14 cellular contexts compared by ENCODE assay signal in genomic region chr10:78196964-78197363, GRCh38.
DNase-seq lines count a peak whose midpoint lies in the region; FAIRE-seq and TF ChIP-seq lines count a peak whose summit lies in the region.
"Had no signal": no experiment of that assay in that cellular context is flagged by ENCODE, and none has a peak within 500 bp of the region (broad histone marks: within the 10 kb centered on the region; RNA-seq: fewer than 3 reads in every experiment).

No MANE protein-coding gene starts in this region.

- H3K79me2 ChIP-seq in keratinocyte (ENCODE audit: control insufficient read depth, insufficient read depth, low read length) (no peaks in the 10 kb centered on the region), OCI-LY7 (ENCODE audit: insufficient read depth, low read depth, low read length) (no peaks in the 10 kb centered on the region)

- H3K36me3 ChIP-seq in keratinocyte (ENCODE audit: control insufficient read depth in 2 of 2, extremely low read depth in 1 of 2, insufficient read depth in 2 of 2, low read length in 2 of 2) (no peaks in the 10 kb centered on the region), Peyer's patch (no peaks in the 10 kb centered on the region), OCI-LY7 (ENCODE audit: insufficient read depth, low read length) (no peaks in the 10 kb centered on the region)

- no peak overlapping the region for H3K27ac ChIP-seq in keratinocyte (ENCODE audit: control insufficient read depth, insufficient read depth, low read length)
- no peak overlapping the region for H3K27ac ChIP-seq in Peyer's patch
- H3K27ac ChIP-seq in OCI-LY7 (ENCODE audit: low read depth, low read length, poor library complexity, severe bottlenecking) = no peak overlapping the region

- no TSS peak for BruUV-seq in OCI-LY7 (replicated peaks; lab: Mats Ljungman, UMichigan)

- intact Hi-C loops in OCI-LY7 (cut with micrococcal nuclease; ENCODE audit: unreplicated experiment) = no loop called here

- H4K20me1 ChIP-seq in keratinocyte (ENCODE audit: control insufficient read depth, extremely low read depth, insufficient read depth, low read length) = no peaks in the 10 kb centered on the region
- no peaks in the 10 kb centered on the region for H4K20me1 ChIP-seq in OCI-LY7 (ENCODE audit: insufficient read depth, low read length)

- no peaks in the 10 kb centered on the region for H3K27me3 ChIP-seq in keratinocyte (ENCODE audit: control insufficient read depth, extremely low read depth, insufficient read depth, low read length)
- H3K27me3 ChIP-seq in Peyer's patch = no peaks in the 10 kb centered on the region

- no peak overlapping the region for H3K4me3 ChIP-seq in AG10803 (ENCODE audit: low read length)
- no peak overlapping the region for H3K4me3 ChIP-seq in keratinocyte (ENCODE audit: control insufficient read depth in 2 of 3, extremely low read depth in 1 of 3, insufficient read depth in 2 of 3, low read depth in 1 of 3, low read length in 3 of 3)
- no peak overlapping the region for H3K4me3 ChIP-seq in Peyer's patch
- no peak overlapping the region for H3K4me3 ChIP-seq in OCI-LY7 (ENCODE audit: low read depth, low read length, poor library complexity, severe bottlenecking)

- DNase-seq in AG10803 (ENCODE audit: low read depth) (peak; percentile 67), HEK293T (ENCODE audit: extremely low spot score) (no peak), astrocyte of the hippocampus (ENCODE audit: low read depth, low spot score) (peak; percentile 18), keratinocyte (ENCODE audit: low read depth, low spot score) (no peak), mesothelial cell of epicardium (ENCODE audit: low spot score in 2 of 2, unreplicated experiment in 2 of 2) (no peak), Peyer's patch (no peak), OCI-LY7 (ENCODE audit: low spot score) (no peak), putamen (ENCODE audit: low spot score) (no peak)
- DNase-seq: caudate nucleus; GOT3; NCI-H2081 treated with DMSO at 0.1 percent for 48 hours; occipital lobe; stimulated activated naive B cell treated with anti-CD40 and anti-IgM and Interleukin-4, amounts not matched to agents 10 μg/mL and 1 μg/mL and 100 μg/mL, for 72 hours had no signal

- H3K27ac Mint-ChIP-seq in mesothelial cell of epicardium = no peak overlapping the region
- H3K27ac Mint-ChIP-seq: stimulated activated naive B cell treated with anti-CD40 and anti-IgM and Interleukin-4, amounts not matched to agents 10 μg/mL and 1 μg/mL and 100 μg/mL, for 72 hours had no signal

- H3K9me3 Mint-ChIP-seq in mesothelial cell of epicardium = peaks cover 8% of the 10 kb centered on the region

- H3K4me2 ChIP-seq in keratinocyte (ENCODE audit: control insufficient read depth, extremely low read depth, insufficient read depth, low read depth, low read length) (no peak overlapping the region), OCI-LY7 (ENCODE audit: low read length) (no peak overlapping the region)

- CTCF ChIA-PET in HEK293T (lab: Yijun Ruan, JAX) (no interaction called here), OCI-LY7 (lab: Charles Lee; ENCODE audit: unreplicated experiment) (no interaction called here)

- dilution Hi-C loops in keratinocyte (cut with MboI; ENCODE audit: extremely low pct_ligation_motif_present, low sequenced_read_pairs) = no loop called here

- no peak for FAIRE-seq in keratinocyte (lab: Jason Lieb, UNC)
- FAIRE-seq: frontal cortex had no signal

- no peak for TF ChIP-seq POLR2A in Peyer's patch (IDR thresholded peaks at IDR 0.05)

- H3K9me3 ChIP-seq in keratinocyte (ENCODE audit: control insufficient read depth, low read depth, low read length) = peaks cover 3% of the 10 kb centered on the region
- peaks cover 0 to 9% (median 3%) of the 10 kb centered on the region in 4 donors for H3K9me3 ChIP-seq in Peyer's patch
- peaks cover 12% of the 10 kb centered on the region; the same call in 1 of the 2 replicates for H3K9me3 ChIP-seq in OCI-LY7 (ENCODE audit: low read length)

- H3K4me1 ChIP-seq in keratinocyte (ENCODE audit: control insufficient read depth, extremely low read depth, insufficient read depth, low read length) (peaks cover 14% of the 10 kb centered on the region), Peyer's patch (no peaks in the 10 kb centered on the region), OCI-LY7 (ENCODE audit: insufficient read depth, low read length, poor library complexity, severe bottlenecking) (no peaks in the 10 kb centered on the region)

- H3K9me1 ChIP-seq in keratinocyte (ENCODE audit: control insufficient read depth, extremely low read depth, insufficient read depth, low read length) = no peaks in the 10 kb centered on the region

- peak overlapping the region; percentile 19 for H3K9ac ChIP-seq in keratinocyte (ENCODE audit: control insufficient read depth, extremely low read depth, insufficient read depth, low read length)

- no peaks in the 10 kb centered on the region for H3K9me2 ChIP-seq in OCI-LY7 (ENCODE audit: insufficient read depth, low read length)

- no peak overlapping the region for H3K4me3 Mint-ChIP-seq in mesothelial cell of epicardium
- H3K4me3 Mint-ChIP-seq: stimulated activated naive B cell treated with anti-CD40 and anti-IgM and Interleukin-4, amounts not matched to agents 10 μg/mL and 1 μg/mL and 100 μg/mL, for 72 hours had no signal

- POLR2A ChIA-PET in HEK293T (lab: Yijun Ruan, JAX) = no interaction called here
- POLR2A ChIA-PET in OCI-LY7 (lab: Charles Lee) = no interaction called here

- no peaks in the 10 kb centered on the region for H3K36me3 Mint-ChIP-seq in mesothelial cell of epicardium
- H3K36me3 Mint-ChIP-seq: stimulated activated naive B cell treated with anti-CD40 and anti-IgM and Interleukin-4, amounts not matched to agents 10 μg/mL and 1 μg/mL and 100 μg/mL, for 72 hours had no signal

- no peaks in the 10 kb centered on the region for H3K27me3 Mint-ChIP-seq in mesothelial cell of epicardium (ENCODE audit: low read depth)

- no peak for TF ChIP-seq CTCF in AG10803 (conservative IDR thresholded peaks at IDR 0.05; ENCODE audit: low read length)
- TF ChIP-seq CTCF in keratinocyte (optimal IDR thresholded peaks at IDR 0.05 in 1 of 3, IDR thresholded peaks at IDR 0.05 in 1 of 3, conservative IDR thresholded peaks at IDR 0.05 in 1 of 3; ENCODE audit: extremely low read depth in 1 of 3, insufficient read depth in 2 of 3, low read length in 3 of 3) = no peak
- no peak for TF ChIP-seq CTCF in mesothelial cell of epicardium (IDR thresholded peaks at IDR 0.05; ENCODE audit: unreplicated experiment)
- TF ChIP-seq CTCF in Peyer's patch (IDR thresholded peaks at IDR 0.05) = no peak
- no peak for TF ChIP-seq CTCF in OCI-LY7 (conservative IDR thresholded peaks at IDR 0.05; ENCODE audit: low read length)

- no peak overlapping the region for H2AFZ ChIP-seq in keratinocyte (ENCODE audit: control insufficient read depth, low read length)
- no peak overlapping the region for H2AFZ ChIP-seq in OCI-LY7 (ENCODE audit: low read length)

- H3K4me1 Mint-ChIP-seq in mesothelial cell of epicardium = peaks cover 4% of the 10 kb centered on the region
- H3K4me1 Mint-ChIP-seq: stimulated activated naive B cell treated with anti-CD40 and anti-IgM and Interleukin-4, amounts not matched to agents 10 μg/mL and 1 μg/mL and 100 μg/mL, for 72 hours had no signal

TF ChIP-seq in HEK293T, 16 proteins besides CTCF, POLR2A, EP300 and RAD21:
- TF ChIP-seq LEF1 (IDR thresholded peaks at IDR 0.05; ENCODE audit: borderline replicate concordance) = no peak
- 0 out of 2 replicates have a peak, but pooled peaks have one; percentile 33 for TF ChIP-seq PKNOX1 (IDR thresholded peaks at IDR 0.05)

Comparison
In these comparisons a context has a peak if more than half of its experiments do, and no peak if none do; other contexts are left out.
1. DNase-seq: peak in AG10803 (single experiment) and astrocyte of the hippocampus (single experiment); none in HEK293T (single experiment), keratinocyte (single experiment), mesothelial cell of epicardium (0 of 2), Peyer's patch (0 of 3), OCI-LY7 (single experiment) and putamen (single experiment).